ENCODE assay signal across 9 cellular contexts in the genomic region with DNA sequence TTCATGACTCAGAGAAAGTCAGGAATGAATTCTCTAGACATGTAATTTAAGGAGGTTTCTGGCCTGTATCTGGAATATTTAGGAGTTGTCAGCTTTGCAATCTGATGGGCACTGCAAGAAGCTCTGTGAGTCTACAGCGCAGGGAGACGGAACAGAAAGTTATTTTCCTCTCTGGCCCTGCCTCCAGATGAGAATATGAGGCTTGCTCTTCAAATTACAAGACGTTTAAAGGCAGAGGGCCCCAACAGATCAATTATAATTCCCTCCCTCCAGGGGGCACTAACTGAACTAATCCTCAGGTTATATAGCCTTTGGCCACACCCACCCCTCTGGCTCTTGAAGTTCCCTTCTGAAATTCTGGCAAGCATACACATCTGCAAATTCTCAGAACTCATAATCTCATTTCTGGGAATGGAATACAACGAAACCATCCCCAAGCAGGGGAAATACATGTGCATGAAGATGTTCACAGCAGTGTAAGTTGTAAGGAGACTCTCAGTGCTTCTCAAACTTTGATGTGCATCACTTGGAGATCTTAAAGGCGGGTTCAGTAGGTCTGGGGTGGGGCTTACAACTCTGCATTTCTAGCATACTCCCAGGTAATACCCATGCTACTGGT.
DNase-seq lines count a peak whose midpoint lies in the region; ATAC-seq and TF ChIP-seq lines count a peak whose summit lies in the region.
"Had no signal": no experiment of that assay in that cellular context is flagged by ENCODE, and none has a peak within 500 bp of the region (broad histone marks: within the 10 kb centered on the region; RNA-seq: fewer than 3 reads in every experiment).

No MANE protein-coding gene starts in this region.

- no peaks in the 10 kb centered on the region for H3K36me3 Mint-ChIP-seq in activated naive CD4-positive, alpha-beta T cell treated with anti-CD3 and anti-CD28 coated beads for 36 hours (ENCODE audit: low read depth)

- H3K27ac Mint-ChIP-seq in activated naive CD4-positive, alpha-beta T cell treated with anti-CD3 and anti-CD28 coated beads for 36 hours, result no peak overlapping the region

- H3K4me1 ChIP-seq in Peyer's patch, result no peaks in the 10 kb centered on the region

- intact Hi-C loops in activated naive CD4-positive, alpha-beta T cell treated with anti-CD3 and anti-CD28 coated beads for 36 hours (cut with micrococcal nuclease), result loop anchor here (1.0 to 10.0 kb wide), 4 partner anchors 24 to 407 kb away; no protein-coding TSS in a partner anchor

- H3K27me3 Mint-ChIP-seq in activated naive CD4-positive, alpha-beta T cell treated with anti-CD3 and anti-CD28 coated beads for 36 hours (ENCODE audit: low read depth), result no peaks in the 10 kb centered on the region

- TF ChIP-seq POLR2A in Peyer's patch (IDR thresholded peaks at IDR 0.05), result no peak

- DNase-seq in AG04449 (ENCODE audit: low read depth, low spot score) (peak; percentile 21), Peyer's patch (peak in 2 of 3 donors; percentile 69 to 71), iPS-NIHi11 (ENCODE audit: low spot score) (peak; percentile 64), cerebellar nuclear complex (lab: John Stamatoyannopoulos, UW) (no peak)
- peak; percentile 65 for DNase-seq in activated naive CD4-positive, alpha-beta T cell treated with anti-CD3 and anti-CD28 coated beads for 36 hours
- peak; percentile 3 to 25 for DNase-seq in stimulated activated CD8-positive, alpha-beta memory T cell treated with anti-CD3 and anti-CD28 coated beads, Interleukin-2, amount 100 ng/mL, for 1 hour (ENCODE audit: low read depth in 2 of 2)

- H3K9me3 Mint-ChIP-seq in activated naive CD4-positive, alpha-beta T cell treated with anti-CD3 and anti-CD28 coated beads for 36 hours, result no peaks in the 10 kb centered on the region

- peak; percentile 76 for ATAC-seq in GM18519 (IDR thresholded peaks at IDR 0.05; ENCODE audit: low FRiP score, unreplicated experiment)
- peak; percentile 74 for ATAC-seq in HG03045 (IDR thresholded peaks at IDR 0.05; ENCODE audit: unreplicated experiment)

- H3K27ac ChIP-seq in Peyer's patch, result peak overlapping the region in 1 of 4 donors; percentile 32
- H3K27ac ChIP-seq: HL-60 had no signal

- no peak overlapping the region for H3K4me3 Mint-ChIP-seq in activated naive CD4-positive, alpha-beta T cell treated with anti-CD3 and anti-CD28 coated beads for 36 hours

- POLR2A ChIA-PET in AG04449 (lab: Yijun Ruan, JAX), result interaction anchor here (0.6 kb wide), 1 partner anchor 228 kb away, joined by 3 read pairs; no protein-coding TSS in a partner anchor

- peaks cover 8% of the 10 kb centered on the region for H3K4me1 Mint-ChIP-seq in activated naive CD4-positive, alpha-beta T cell treated with anti-CD3 and anti-CD28 coated beads for 36 hours (ENCODE audit: low read depth)

- no peak overlapping the region for H3K4me3 ChIP-seq in AG04449 (ENCODE audit: low read depth, low read length)
- no peak overlapping the region for H3K4me3 ChIP-seq in Peyer's patch

- no peaks in the 10 kb centered on the region for H3K27me3 ChIP-seq in Peyer's patch

- TF ChIP-seq CTCF in AG04449 (IDR thresholded peaks at IDR 0.05; ENCODE audit: insufficient read depth, low read length, missing control alignments) (no peak), Peyer's patch (IDR thresholded peaks at IDR 0.05) (peak in 4 of 6 experiments; percentile 9 to 31 (median 29))

- H3K36me3 ChIP-seq in Peyer's patch, result no peaks in the 10 kb centered on the region

- CTCF ChIA-PET in AG04449 (lab: Yijun Ruan, JAX), result interaction anchor here (0.8 to 1.9 kb wide), 4 partner anchors 9 to 407 kb away, joined by 4 to 8 read pairs (median 6); no protein-coding TSS in a partner anchor
- CTCF ChIA-PET in activated naive CD4-positive, alpha-beta T cell treated with anti-CD3 and anti-CD28 coated beads for 36 hours (lab: Charles Lee), result interaction anchor here (0.8 to 2.1 kb wide), 6 partner anchors 27 to 408 kb away, joined by 3 to 10 read pairs (median 6); no protein-coding TSS in a partner anchor

- no peaks in the 10 kb centered on the region for H3K9me3 ChIP-seq in Peyer's patch

Comparison
In these comparisons a context has a peak if more than half of its experiments do, and no peak if none do; other contexts are left out.
1. DNase-seq: peak in AG04449 (single experiment), Peyer's patch (2 of 3), activated naive CD4-positive, alpha-beta T cell treated with anti-CD3 and anti-CD28 coated beads for 36 hours (single experiment), iPS-NIHi11 (single experiment) and stimulated activated CD8-positive, alpha-beta memory T cell treated with anti-CD3 and anti-CD28 coated beads, Interleukin-2, amount 100 ng/mL, for 1 hour (2 of 2); none in cerebellar nuclear complex (0 of 2).